Comparison of ENCODE assay signal across 10 cellular contexts in genomic region chr2:108377815-108378630, GRCh38. TPM values are rescaled to one million over a fixed set of nuclear protein-coding genes. Genes with fewer than 3 reads are reported as not detected.
A peak's percentile ranks its signal among the peaks of the same experiment; 100 is the strongest.
DNase-seq lines count a peak whose midpoint lies in the region; ATAC-seq and TF ChIP-seq lines count a peak whose summit lies in the region.
"Had no signal": no experiment of that assay in that cellular context is flagged by ENCODE, and none has a peak within 500 bp of the region (broad histone marks: within the 10 kb centered on the region; RNA-seq: fewer than 3 reads in every experiment).

Gene SULT1C4 (plus strand): TSS chr2:108377954. CDS start chr2:108378338, 384 bp downstream.

- H3K9me3 ChIP-seq in SJCRH30 (replicated peaks) (no peaks in the 10 kb centered on the region; the same call in 1 of the 2 replicates), mucosa of descending colon (no peaks in the 10 kb centered on the region), testis (no peaks in the 10 kb centered on the region)

- ATAC-seq in mucosa of descending colon: no peak
- no peak for ATAC-seq in esophagus mucosa
- no peak for ATAC-seq in GM19035 (IDR thresholded peaks at IDR 0.05; ENCODE audit: unreplicated experiment)

- no peaks in the 10 kb centered on the region for H3K36me3 ChIP-seq in SJCRH30
- H3K36me3 ChIP-seq in mucosa of descending colon (ENCODE audit: low read depth): no peaks in the 10 kb centered on the region
- no peaks in the 10 kb centered on the region for H3K36me3 ChIP-seq in testis (ENCODE audit: low read depth, missing control alignments)

- peak within 1 kb of the TSS; percentile 44 for H3K4me3 ChIP-seq in SJCRH30
- no peak within 1 kb of the TSS for H3K4me3 ChIP-seq in fibroblast of pulmonary artery (replicated peaks; ENCODE audit: low read depth, low read length)
- no peak within 1 kb of the TSS for H3K4me3 ChIP-seq in mucosa of descending colon
- peak within 1 kb of the TSS; percentile 29 to 40 for H3K4me3 ChIP-seq in testis

- TF ChIP-seq POLR2A in testis (IDR thresholded peaks at IDR 0.05): no peak

- DNase-seq in SJCRH30 (peak; percentile 40 to 64), fibroblast of pulmonary artery (ENCODE audit: low read depth) (peak; percentile 17), mucosa of descending colon (peak in 2 of 3 donors; percentile 19 to 32), testis (peak; percentile 57), COLO829 (ENCODE audit: low spot score) (no peak), NOMO-1 (lab: John Stamatoyannopoulos, UW; ENCODE audit: unreplicated experiment in 2 of 2) (no peak)
- DNase-seq: SW 1271 had no signal

- intact Hi-C loops in mucosa of descending colon (cut with DNase I, micrococcal nuclease): no loop called here
- intact Hi-C loops in testis (cut with DNase I; ENCODE audit: low total_unique reads): no loop called here

- no peaks in the 10 kb centered on the region for H3K4me1 ChIP-seq in SJCRH30
- no peaks in the 10 kb centered on the region for H3K4me1 ChIP-seq in mucosa of descending colon (ENCODE audit: low read depth)
- no peaks in the 10 kb centered on the region for H3K4me1 ChIP-seq in testis

- WGBS in testis, 2 donors: 32 to 47% methylated on average over 13 of the region's 13 CpGs

- TF ChIP-seq CTCF in fibroblast of pulmonary artery (IDR thresholded peaks at IDR 0.05; ENCODE audit: low read length, missing control alignments) (no peak), mucosa of descending colon (IDR thresholded peaks at IDR 0.05) (no peak), testis (IDR thresholded peaks at IDR 0.05) (no peak)

- H3K27me3 ChIP-seq in SJCRH30 (no peaks in the 10 kb centered on the region), testis (no peaks in the 10 kb centered on the region)

- H3K27ac ChIP-seq in SJCRH30 (no peak within 1 kb of the TSS), testis (peak within 1 kb of the TSS; percentile 26 to 77)
- H3K27ac ChIP-seq: HL-60 had no signal

RNA-seq across cellular contexts. Expression of gene SULT1C4, which starts in this region (rescaled TPM):
- total RNA-seq in SJCRH30 (2014; rRNA removed; shearing (Covaris generic)): 1.6 and 2.4 TPM in 2 replicates
- 1 to 10 TPM in 1 of 3 donors, under 1 TPM in 2; 0.43 to 4.1 (median 0.55) TPM for total RNA-seq in mucosa of descending colon
- 1 to 10 TPM in 1 of 2 donors, under 1 TPM in 1; 0.63 to 3.5 TPM for total RNA-seq in testis
- 1.1 TPM for polyA plus RNA-seq in testis (ENCODE audit: insufficient read depth, low read depth, low replicate concordance)
- 0.32 TPM for total RNA-seq in esophagus mucosa

Comparison
In these comparisons a context has a peak if more than half of its experiments do, and no peak if none do; other contexts are left out.
1. DNase-seq: peak in SJCRH30 (2 of 2), fibroblast of pulmonary artery (single experiment), mucosa of descending colon (2 of 3) and testis (single experiment); none in COLO829 (single experiment) and NOMO-1 (0 of 2).
2. H3K4me3 ChIP-seq: peak in SJCRH30 (single experiment) and testis (2 of 2); none in fibroblast of pulmonary artery (single experiment) and mucosa of descending colon (single experiment).